10 cellular contexts compared by ENCODE assay signal in the genomic region with DNA sequence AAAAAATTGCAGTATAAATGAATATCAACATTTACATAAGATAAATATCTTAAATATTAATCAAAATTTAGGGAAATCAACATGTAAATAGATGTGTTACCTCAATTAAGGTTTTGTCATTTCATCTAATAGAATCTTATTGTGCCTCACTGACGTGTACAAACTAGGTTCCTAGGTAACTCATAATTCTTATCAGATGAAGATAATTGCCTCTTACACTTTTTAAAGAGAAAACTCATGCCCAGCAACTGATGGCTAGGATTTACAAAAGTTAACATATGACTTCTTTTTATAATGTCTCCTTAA. TPM values are rescaled to one million over a fixed set of nuclear protein-coding genes. Genes with fewer than 3 reads are reported as not detected.
DNase-seq lines count a peak whose midpoint lies in the region; ATAC-seq and TF ChIP-seq lines count a peak whose summit lies in the region.
"Had no signal": no experiment of that assay in that cellular context is flagged by ENCODE, and none has a peak within 500 bp of the region (broad histone marks: within the 10 kb centered on the region; RNA-seq: fewer than 3 reads in every experiment).

No MANE protein-coding gene starts in this region.

- no peak overlapping the region for H3K27ac Mint-ChIP-seq in activated CD8-positive, alpha-beta T cell treated with anti-CD3 and anti-CD28 coated beads for 36 hours
- H3K27ac Mint-ChIP-seq in activated CD8-positive, alpha-beta T cell treated with anti-CD3 and anti-CD28 coated beads, Interleukin-2, amount 10 ng/mL, durations not matched to agents 7 days and 5 days = no peak overlapping the region
- H3K27ac Mint-ChIP-seq in HFFc6 (no peak overlapping the region), WTC11 (no peak overlapping the region), progenitor cell of endocrine pancreas (no peak overlapping the region)

- H3K4me1 ChIP-seq in suprapubic skin (peaks cover 14% of the 10 kb centered on the region), testis (no peaks in the 10 kb centered on the region)

- peaks cover 9% of the 10 kb centered on the region for H3K4me1 Mint-ChIP-seq in activated CD8-positive, alpha-beta T cell treated with anti-CD3 and anti-CD28 coated beads for 36 hours (ENCODE audit: low read depth)
- H3K4me1 Mint-ChIP-seq in activated CD8-positive, alpha-beta T cell treated with anti-CD3 and anti-CD28 coated beads, Interleukin-2, amount 10 ng/mL, durations not matched to agents 7 days and 5 days (ENCODE audit: low read depth) = no peaks in the 10 kb centered on the region
- peaks cover 61% of the 10 kb centered on the region for H3K4me1 Mint-ChIP-seq in HFFc6 (ENCODE audit: low read depth)
- no peaks in the 10 kb centered on the region for H3K4me1 Mint-ChIP-seq in WTC11
- H3K4me1 Mint-ChIP-seq in progenitor cell of endocrine pancreas (ENCODE audit: low read depth) = peaks cover 23% of the 10 kb centered on the region

- ATAC-seq in activated CD8-positive, alpha-beta T cell treated with anti-CD3 and anti-CD28 coated beads for 36 hours = peak; percentile 8
- no peak for ATAC-seq in activated CD8-positive, alpha-beta T cell treated with anti-CD3 and anti-CD28 coated beads, Interleukin-2, amount 10 ng/mL, durations not matched to agents 7 days and 5 days
- no peak for ATAC-seq in WTC11

- no peak for TF ChIP-seq POLR2A in suprapubic skin (IDR thresholded peaks at IDR 0.05)
- TF ChIP-seq POLR2A in testis (IDR thresholded peaks at IDR 0.05) = no peak

- peaks cover 21% of the 10 kb centered on the region for H3K27me3 Mint-ChIP-seq in activated CD8-positive, alpha-beta T cell treated with anti-CD3 and anti-CD28 coated beads for 36 hours
- peaks cover 18% of the 10 kb centered on the region for H3K27me3 Mint-ChIP-seq in activated CD8-positive, alpha-beta T cell treated with anti-CD3 and anti-CD28 coated beads, Interleukin-2, amount 10 ng/mL, durations not matched to agents 7 days and 5 days (ENCODE audit: low read depth)
- H3K27me3 Mint-ChIP-seq in HFFc6 (ENCODE audit: insufficient read depth) (no peaks in the 10 kb centered on the region), WTC11 (ENCODE audit: low read depth) (no peaks in the 10 kb centered on the region), progenitor cell of endocrine pancreas (no peaks in the 10 kb centered on the region)

- TF ChIP-seq EP300 in suprapubic skin (IDR thresholded peaks at IDR 0.05) = no peak

- no peak overlapping the region for H3K27ac ChIP-seq in suprapubic skin
- H3K27ac ChIP-seq in testis = no peak overlapping the region
- H3K27ac ChIP-seq: SJSA1 had no signal

- intact Hi-C loops in activated CD8-positive, alpha-beta T cell treated with anti-CD3 and anti-CD28 coated beads for 36 hours (cut with micrococcal nuclease) = loop anchor here (2.0 kb wide), 1 partner anchor 86 kb away; no protein-coding TSS in a partner anchor
- intact Hi-C loops in testis (cut with DNase I; ENCODE audit: low total_unique reads) = no loop called here

- WGBS in suprapubic skin = 24% methylated on average over 1 of the region's 1 CpG
- 44 to 56% methylated on average over 1 of the region's 1 CpG for WGBS in testis, 2 donors

- DNase-seq in activated CD8-positive, alpha-beta T cell treated with anti-CD3 and anti-CD28 coated beads for 36 hours = no peak
- DNase-seq in activated CD8-positive, alpha-beta T cell treated with anti-CD3 and anti-CD28 coated beads, Interleukin-2, amount 10 ng/mL, durations not matched to agents 7 days and 5 days = no peak
- no peak for DNase-seq in HFFc6
- no peak for DNase-seq in WTC11 (ENCODE audit: low spot score)
- DNase-seq in progenitor cell of endocrine pancreas (ENCODE audit: low spot score, unreplicated experiment) = no peak
- DNase-seq in suprapubic skin (ENCODE audit: low spot score in 2 of 2) = no peak
- no peak for DNase-seq in OCI-M1 (lab: John Stamatoyannopoulos, UW)
- DNase-seq in testis = no peak

- H3K4me3 ChIP-seq in suprapubic skin (no peak overlapping the region), testis (no peak overlapping the region)
- H3K4me3 ChIP-seq: lung, SJSA1 had no signal

- H3K9me3 ChIP-seq in suprapubic skin (no peaks in the 10 kb centered on the region), testis (no peaks in the 10 kb centered on the region)
- H3K9me3 ChIP-seq: SJSA1 had no signal

- no peaks in the 10 kb centered on the region for H3K9me3 Mint-ChIP-seq in activated CD8-positive, alpha-beta T cell treated with anti-CD3 and anti-CD28 coated beads for 36 hours
- H3K9me3 Mint-ChIP-seq in activated CD8-positive, alpha-beta T cell treated with anti-CD3 and anti-CD28 coated beads, Interleukin-2, amount 10 ng/mL, durations not matched to agents 7 days and 5 days (ENCODE audit: insufficient read depth) = no peaks in the 10 kb centered on the region
- H3K9me3 Mint-ChIP-seq in HFFc6 (no peaks in the 10 kb centered on the region), WTC11 (no peaks in the 10 kb centered on the region), progenitor cell of endocrine pancreas (ENCODE audit: low read depth) (peaks cover 4% of the 10 kb centered on the region)

- CTCF ChIA-PET in activated CD8-positive, alpha-beta T cell treated with anti-CD3 and anti-CD28 coated beads for 36 hours (lab: Charles Lee) = interaction anchor here (0.7 to 2.4 kb wide), 14 partner anchors 9 to 98 kb away, joined by 3 to 24 read pairs (median 4); no protein-coding TSS in a partner anchor
- CTCF ChIA-PET in activated CD8-positive, alpha-beta T cell treated with anti-CD3 and anti-CD28 coated beads, Interleukin-2, amount 10 ng/mL, durations not matched to agents 7 days and 5 days (lab: Charles Lee) = interaction anchor here (0.6 to 2.4 kb wide), 9 partner anchors 19 to 102 kb away, joined by 3 to 22 read pairs (median 4); no protein-coding TSS in a partner anchor
- CTCF ChIA-PET in WTC11 (lab: Charles Lee) = interaction anchor here (0.6 to 2.0 kb wide), 25 partner anchors 8 to 327 kb away, joined by 3 to 18 read pairs (median 4); partner anchors contain the start of genes FRK and NT5DC1

- H3K4me3 Mint-ChIP-seq in activated CD8-positive, alpha-beta T cell treated with anti-CD3 and anti-CD28 coated beads for 36 hours = no peak overlapping the region
- H3K4me3 Mint-ChIP-seq in activated CD8-positive, alpha-beta T cell treated with anti-CD3 and anti-CD28 coated beads, Interleukin-2, amount 10 ng/mL, durations not matched to agents 7 days and 5 days = no peak overlapping the region
- H3K4me3 Mint-ChIP-seq in HFFc6 = no peak overlapping the region
- no peak overlapping the region for H3K4me3 Mint-ChIP-seq in WTC11
- H3K4me3 Mint-ChIP-seq in progenitor cell of endocrine pancreas (ENCODE audit: low read depth) = no peak overlapping the region

- H3K36me3 ChIP-seq in suprapubic skin (no peaks in the 10 kb centered on the region), testis (ENCODE audit: low read depth, missing control alignments) (no peaks in the 10 kb centered on the region)
- H3K36me3 ChIP-seq: SJSA1 had no signal

- H3K36me3 Mint-ChIP-seq in activated CD8-positive, alpha-beta T cell treated with anti-CD3 and anti-CD28 coated beads for 36 hours (ENCODE audit: low read depth) = no peaks in the 10 kb centered on the region
- H3K36me3 Mint-ChIP-seq in activated CD8-positive, alpha-beta T cell treated with anti-CD3 and anti-CD28 coated beads, Interleukin-2, amount 10 ng/mL, durations not matched to agents 7 days and 5 days (ENCODE audit: low read depth) = no peaks in the 10 kb centered on the region
- H3K36me3 Mint-ChIP-seq in HFFc6 (ENCODE audit: low read depth) = no peaks in the 10 kb centered on the region
- H3K36me3 Mint-ChIP-seq in WTC11 = no peaks in the 10 kb centered on the region
- H3K36me3 Mint-ChIP-seq in progenitor cell of endocrine pancreas (ENCODE audit: insufficient read depth) = peaks cover 5% of the 10 kb centered on the region

- no peaks in the 10 kb centered on the region for H3K27me3 ChIP-seq in suprapubic skin
- no peaks in the 10 kb centered on the region for H3K27me3 ChIP-seq in testis
- H3K27me3 ChIP-seq: SJSA1 had no signal

- no peak for TF ChIP-seq CTCF in activated CD8-positive, alpha-beta T cell treated with anti-CD3 and anti-CD28 coated beads for 36 hours (IDR thresholded peaks at IDR 0.05)
- peak; percentile 20 for TF ChIP-seq CTCF in HFFc6 (IDR thresholded peaks at IDR 0.05)
- peak; percentile 13 for TF ChIP-seq CTCF in WTC11 (IDR thresholded peaks at IDR 0.05)
- TF ChIP-seq CTCF in progenitor cell of endocrine pancreas (IDR thresholded peaks at IDR 0.05; ENCODE audit: unreplicated experiment) = peak; percentile 3
- TF ChIP-seq CTCF in suprapubic skin (IDR thresholded peaks at IDR 0.05) = no peak
- TF ChIP-seq CTCF in testis (IDR thresholded peaks at IDR 0.05) = no peak

- POLR2A ChIA-PET in activated CD8-positive, alpha-beta T cell treated with anti-CD3 and anti-CD28 coated beads for 36 hours (lab: Charles Lee) = interaction anchor here (0.6 to 1.1 kb wide), 2 partner anchors 85 to 182 kb away, joined by 3 to 5 read pairs; no protein-coding TSS in a partner anchor
- POLR2A ChIA-PET in activated CD8-positive, alpha-beta T cell treated with anti-CD3 and anti-CD28 coated beads, Interleukin-2, amount 10 ng/mL, durations not matched to agents 7 days and 5 days (lab: Charles Lee) = no interaction called here
- POLR2A ChIA-PET in WTC11 (lab: Charles Lee) = no interaction called here

TF ChIP-seq in WTC11, 78 proteins besides CTCF, POLR2A, EP300 and RAD21:
- no peak for TF ChIP-seq RELA (CRISPR knock-in tag; IDR thresholded peaks at IDR 0.05; ENCODE audit: borderline replicate concordance)
- TF ChIP-seq, protein P1, sequence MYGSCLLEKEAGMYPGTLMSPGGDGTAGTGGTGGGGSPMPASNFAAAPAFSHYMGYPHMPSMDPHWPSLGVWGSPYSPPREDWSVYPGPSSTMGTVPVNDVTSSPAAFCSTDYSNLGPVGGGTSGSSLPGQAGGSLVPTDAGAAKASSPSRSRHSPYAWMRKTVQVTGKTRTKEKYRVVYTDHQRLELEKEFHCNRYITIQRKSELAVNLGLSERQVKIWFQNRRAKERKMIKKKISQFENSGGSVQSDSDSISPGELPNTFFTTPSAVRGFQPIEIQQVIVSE (CRISPR knock-in tag; IDR thresholded peaks at IDR 0.05; ENCODE audit: borderline replicate concordance) = no peak
- TF ChIP-seq OVOL2 (CRISPR knock-in tag; IDR thresholded peaks at IDR 0.05; ENCODE audit: borderline replicate concordance) = no peak

RNA-seq across cellular contexts. Expression of gene FRK, which starts 49.6 kb away (rescaled TPM):
- total RNA-seq in activated CD8-positive, alpha-beta T cell treated with anti-CD3 and anti-CD28 coated beads for 36 hours = under 1 TPM; 0.04 to 0.07 TPM
- total RNA-seq in activated CD8-positive, alpha-beta T cell treated with anti-CD3 and anti-CD28 coated beads, Interleukin-2, amount 10 ng/mL, durations not matched to agents 7 days and 5 days = under 1 TPM; 0.03 TPM
- under 1 TPM in 5 of 6 experiments, not detected in 1; 0.02 to 0.03 (median 0.02) TPM for total RNA-seq in HFFc6 (2021; fragmentation: NEBNext Ultra II Directional; extraction: Animal tissue kit (Norgen Biotek cat#: 25700))
- 0.13 to 0.18 TPM (median 0.16 TPM) in 3 replicates for total RNA-seq in WTC11 (2021)
- 8.6 and 8.8 TPM in 2 replicates for total RNA-seq in progenitor cell of endocrine pancreas
- total RNA-seq in suprapubic skin = 1 to 10 TPM; 1.6 to 3.6 (median 3.0) TPM
- 1 to 10 TPM; 1.5 to 3.7 TPM for total RNA-seq in testis
- polyA plus RNA-seq in testis (ENCODE audit: insufficient read depth, low read depth, low replicate concordance) = 2.5 TPM

Comparison
In these comparisons a context has a peak if more than half of its experiments do, and no peak if none do; other contexts are left out.
1. CTCF ChIP-seq: peak in HFFc6 (single experiment), WTC11 (single experiment) and progenitor cell of endocrine pancreas (single experiment); none in activated CD8-positive, alpha-beta T cell treated with anti-CD3 and anti-CD28 coated beads for 36 hours (single experiment), suprapubic skin (0 of 2) and testis (0 of 3).